21 cellular contexts compared by ENCODE assay signal in genomic region chr15:46293550-46293949, GRCh38.
"Had no signal": no experiment of that assay in that cellular context is flagged by ENCODE, and none has a peak within 500 bp of the region (broad histone marks: within the 10 kb centered on the region; RNA-seq: fewer than 3 reads in every experiment).

No MANE protein-coding gene starts in this region.

- H3K4me1 ChIP-seq: esophagus muscularis mucosa, gastroesophageal sphincter, suprapubic skin, thyroid gland, upper lobe of left lung, uterus had no signal

- H3K27ac ChIP-seq: dorsolateral prefrontal cortex, epithelial cell of prostate, esophagus muscularis mucosa, gastroesophageal sphincter, ovary, suprapubic skin, thyroid gland, upper lobe of left lung, uterus had no signal

- H3K4me1 Mint-ChIP-seq: naive thymus-derived CD8-positive, alpha-beta T cell; stimulated activated effector memory CD8-positive, alpha-beta T cell treated with anti-CD3 and anti-CD28 coated beads, Interleukin-12 subunit alpha, Interleukin-12 subunit beta, amount 100 ng/mL, for 72 hours had no signal

- H3K36me3 Mint-ChIP-seq: naive thymus-derived CD8-positive, alpha-beta T cell; stimulated activated effector memory CD8-positive, alpha-beta T cell treated with anti-CD3 and anti-CD28 coated beads, Interleukin-12 subunit alpha, Interleukin-12 subunit beta, amount 100 ng/mL, for 72 hours had no signal

- H3K27ac Mint-ChIP-seq: naive thymus-derived CD8-positive, alpha-beta T cell; progenitor cell of endocrine pancreas; stimulated activated effector memory CD8-positive, alpha-beta T cell treated with anti-CD3 and anti-CD28 coated beads, Interleukin-12 subunit alpha, Interleukin-12 subunit beta, amount 100 ng/mL, for 72 hours had no signal

- H3K4me3 ChIP-seq: dorsolateral prefrontal cortex, esophagus muscularis mucosa, gastroesophageal sphincter, ovary, suprapubic skin, thyroid gland, upper lobe of left lung, uterus had no signal

- DNase-seq: cortex of kidney; dorsolateral prefrontal cortex; effector CD8-positive, alpha-beta T cell; glutamatergic neuron; kidney glomerular epithelial cell; naive thymus-derived CD8-positive, alpha-beta T cell; ovary; right cardiac atrium; small intestine; stimulated activated CD4-positive, alpha-beta T cell treated with anti-CD3 and anti-CD28 coated beads, Interleukin-12 subunit alpha, Interleukin-12 subunit beta, amount 100 ng/mL, for 4 hours; stimulated activated CD8-positive, alpha-beta memory T cell treated with anti-CD3 and anti-CD28 coated beads, Interleukin-4, amount 100 ng/mL, for 48 hours; stimulated activated naive CD8-positive, alpha-beta T cell treated with anti-CD3 and anti-CD28 coated beads, Interleukin-15, Interleukin-2, amounts not matched to agents 100 U/mL and 50 U/mL, for 24 hours; thyroid gland; upper lobe of left lung; uterus had no signal

- H3K27me3 ChIP-seq: dorsolateral prefrontal cortex, esophagus muscularis mucosa, ovary, suprapubic skin, thyroid gland, upper lobe of left lung, uterus had no signal

- H3K27me3 Mint-ChIP-seq: progenitor cell of endocrine pancreas had no signal

- ATAC-seq: gastroesophageal sphincter; naive thymus-derived CD8-positive, alpha-beta T cell; right cardiac atrium; stimulated activated effector memory CD8-positive, alpha-beta T cell treated with anti-CD3 and anti-CD28 coated beads, Interleukin-12 subunit alpha, Interleukin-12 subunit beta, amount 100 ng/mL, for 72 hours; stimulated activated naive CD8-positive, alpha-beta T cell treated with anti-CD3 and anti-CD28 coated beads, Interleukin-15, Interleukin-2, amounts not matched to agents 100 U/mL and 50 U/mL, for 24 hours had no signal

- H3K36me3 ChIP-seq: esophagus muscularis mucosa, gastroesophageal sphincter, ovary, suprapubic skin, thyroid gland, upper lobe of left lung, uterus had no signal

- H3K4me3 Mint-ChIP-seq: naive thymus-derived CD8-positive, alpha-beta T cell; stimulated activated effector memory CD8-positive, alpha-beta T cell treated with anti-CD3 and anti-CD28 coated beads, Interleukin-12 subunit alpha, Interleukin-12 subunit beta, amount 100 ng/mL, for 72 hours had no signal

- H3K9me3 ChIP-seq: esophagus muscularis mucosa, gastroesophageal sphincter, ovary, suprapubic skin, thyroid gland, upper lobe of left lung, uterus had no signal
